8 cellular contexts compared by ENCODE assay signal in genomic region chr16:11682655-11683096, GRCh38.
DNase-seq lines count a peak whose midpoint lies in the region; ATAC-seq, FAIRE-seq and TF ChIP-seq lines count a peak whose summit lies in the region.

No MANE protein-coding gene starts in this region.

- ATAC-seq in GM19023 (IDR thresholded peaks at IDR 0.05; ENCODE audit: unreplicated experiment), result peak; percentile 28

- in situ Hi-C loops in ACHN (cut with HindIII; ENCODE audit: low pct_ligation_motif_present, low pct_unique_long_range_greater_than_20kb, low sequenced_read_pairs), result no loop called here

- peak; percentile 83 for FAIRE-seq in RCC 7860 (lab: Jason Lieb, UNC)

- peak; percentile 44 for DNase-seq in ACHN
- peak; percentile 90 for DNase-seq in RCC 7860 (ENCODE audit: low spot score)
- peak; percentile 80 to 82 for DNase-seq in foreskin fibroblast
- no peak for DNase-seq in NCI-H1048 (lab: John Stamatoyannopoulos, UW)
- no peak for DNase-seq in iPS-NIHi7 (ENCODE audit: extremely low spot score)
- DNase-seq in NCI-H1092 (lab: John Stamatoyannopoulos, UW), result no peak
- no peak for DNase-seq in NCI-H1930 (lab: John Stamatoyannopoulos, UW)

- no peak for TF ChIP-seq CTCF in foreskin fibroblast (IDR thresholded peaks at IDR 0.05; ENCODE audit: low read depth, low read length)

- no peak overlapping the region for H3K4me3 ChIP-seq in foreskin fibroblast (ENCODE audit: low read depth in 1 of 2, low read length in 2 of 2)

Comparison
In these comparisons a context has a peak if more than half of its experiments do, and no peak if none do; other contexts are left out.
1. DNase-seq: peak in ACHN (single experiment), RCC 7860 (single experiment) and foreskin fibroblast (2 of 2); none in NCI-H1048 (single experiment), iPS-NIHi7 (single experiment), NCI-H1092 (single experiment) and NCI-H1930 (0 of 2).